Comparison of ENCODE assay signal across 14 cellular contexts in genomic region chrX:106932492-106932923, GRCh38.
A peak's percentile ranks its signal among the peaks of the same experiment; 100 is the strongest.
DNase-seq lines count a peak whose midpoint lies in the region; ATAC-seq and TF ChIP-seq lines count a peak whose summit lies in the region.
"Had no signal": no experiment of that assay in that cellular context is flagged by ENCODE, and none has a peak within 500 bp of the region (broad histone marks: within the 10 kb centered on the region; RNA-seq: fewer than 3 reads in every experiment).

No MANE protein-coding gene starts in this region.

- no peaks in the 10 kb centered on the region for H3K9me3 ChIP-seq in muscle layer of duodenum (ENCODE audit: control insufficient read depth in 1 of 2, low read length in 2 of 2)
- H3K9me3 ChIP-seq: uterus had no signal

- peaks cover 0 to 7% of the 10 kb centered on the region in 2 donors for H3K4me1 ChIP-seq in muscle layer of duodenum (ENCODE audit: control insufficient read depth in 1 of 2, insufficient read depth in 2 of 2, low read length in 2 of 2)
- H3K4me1 ChIP-seq: uterus had no signal

- H3K4me3 ChIP-seq in AG10803 (ENCODE audit: low read length) (no peak overlapping the region), fibroblast of mammary gland (ENCODE audit: control insufficient read depth, low read depth, low read length) (no peak overlapping the region), muscle layer of duodenum (ENCODE audit: low read depth in 1 of 2, low read length in 2 of 2) (no peak overlapping the region)
- H3K4me3 ChIP-seq: dorsolateral prefrontal cortex, uterus had no signal

- H3K36me3 ChIP-seq in muscle layer of duodenum (ENCODE audit: control insufficient read depth in 1 of 2, insufficient read depth in 2 of 2, low read length in 2 of 2) = no peaks in the 10 kb centered on the region
- H3K36me3 ChIP-seq: uterus had no signal

- peak overlapping the region; percentile 54 for H3K27ac ChIP-seq in muscle layer of duodenum (ENCODE audit: low read length)
- H3K27ac ChIP-seq: dorsolateral prefrontal cortex, uterus had no signal

- DNase-seq in AG10803 (ENCODE audit: low read depth) (peak; percentile 13), LoVo (ENCODE audit: low spot score) (peak; percentile 32), fibroblast of mammary gland (ENCODE audit: low read depth) (peak; percentile 56), middle frontal gyrus (ENCODE audit: extremely low spot score, low spot score) (no peak), ecto neural progenitor cell (ENCODE audit: low spot score) (no peak)
- DNase-seq in activated CD4-positive, alpha-beta T cell treated with anti-CD3 and anti-CD28 coated beads for 1 hour = no peak
- DNase-seq: activated T-cell treated with anti-CD3 and anti-CD28 coated beads for 4 hours; dorsolateral prefrontal cortex; NCI-H1092 treated with DMSO at 0.1 percent for 48 hours; NCI-H446; stimulated activated CD4-positive, alpha-beta T cell treated with anti-CD3 and anti-CD28 coated beads, Interleukin-2, amount 100 ng/mL, for 24 hours had no signal

- TF ChIP-seq CTCF in AG10803 (conservative IDR thresholded peaks at IDR 0.05; ENCODE audit: low read length) (no peak), fibroblast of mammary gland (conservative IDR thresholded peaks at IDR 0.05; ENCODE audit: control insufficient read depth, insufficient read depth, low read depth, low read length) (no peak)

- no peak for ATAC-seq in GM21423 (IDR thresholded peaks at IDR 0.05; ENCODE audit: unreplicated experiment)

- no peaks in the 10 kb centered on the region for H3K27me3 ChIP-seq in muscle layer of duodenum (ENCODE audit: low read depth, low read length)
- H3K27me3 ChIP-seq: uterus had no signal

Comparison
In these comparisons a context has a peak if more than half of its experiments do, and no peak if none do; other contexts are left out.
1. DNase-seq: peak in AG10803 (single experiment), LoVo (single experiment) and fibroblast of mammary gland (single experiment); none in middle frontal gyrus (single experiment), activated CD4-positive, alpha-beta T cell treated with anti-CD3 and anti-CD28 coated beads for 1 hour (single experiment) and ecto neural progenitor cell (single experiment).